In the genomic region with DNA sequence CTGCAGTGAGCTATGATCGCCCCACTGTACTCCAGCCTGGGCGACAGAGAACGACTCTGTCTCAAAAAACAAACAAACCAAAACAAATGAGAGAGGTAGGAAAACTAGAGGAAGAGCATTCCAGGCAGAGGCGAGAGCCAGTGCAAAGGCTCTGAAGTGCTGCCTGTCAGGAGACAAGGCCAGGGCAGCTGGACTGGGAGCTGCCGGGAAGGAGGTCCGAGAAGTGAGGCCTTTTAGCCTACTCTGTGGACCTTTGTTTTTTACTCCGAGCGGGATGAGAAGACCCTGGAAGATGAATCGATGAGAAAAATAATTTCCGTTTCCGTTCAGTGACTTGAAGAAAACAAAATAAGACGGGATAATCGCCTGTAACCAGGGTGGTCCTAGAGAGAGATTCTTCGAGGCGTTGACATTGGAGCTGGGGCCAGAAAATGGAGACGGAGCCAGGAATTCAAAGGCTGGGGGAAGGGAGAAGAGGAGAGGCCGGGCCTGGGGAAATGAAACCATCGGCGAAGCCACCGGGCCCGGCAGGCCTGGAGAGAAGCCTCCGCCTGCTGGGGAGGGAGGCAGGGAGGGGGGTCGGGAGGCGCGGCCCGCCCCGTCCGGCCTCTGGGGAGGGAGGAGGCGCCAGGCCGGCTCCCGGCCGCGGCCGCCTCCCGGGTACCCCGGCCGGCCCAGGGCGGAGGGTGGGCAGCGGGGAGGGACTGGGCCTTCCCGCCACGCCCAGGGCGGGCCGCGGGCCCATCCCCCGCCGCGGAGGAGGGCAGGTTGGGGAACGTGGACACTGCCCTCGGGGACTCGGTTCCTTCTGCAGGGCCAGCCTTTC, we compare ENCODE assay signal across 1 cellular context.
TF ChIP-seq lines count a peak whose summit lies in the region.

No MANE protein-coding gene starts in this region.

TF ChIP-seq in HEK293, 187 proteins besides CTCF, POLR2A, EP300 and RAD21 (continued from another document and continues in another):
- TF ChIP-seq PRDM4 (tag by site-specific recombination; IDR thresholded peaks at IDR 0.05) (peak; percentile 98), ZNF121 (tag by site-specific recombination; IDR thresholded peaks at IDR 0.05) (no peak), ZNF433 (tag by site-specific recombination; IDR thresholded peaks at IDR 0.05; ENCODE audit: low read depth) (no peak), ZNF350 (tag by site-specific recombination; IDR thresholded peaks at IDR 0.05) (no peak), ZNF501 (tag by site-specific recombination; IDR thresholded peaks at IDR 0.05) (peak; percentile 73), WT1 (tag by site-specific recombination; IDR thresholded peaks at IDR 0.05) (peak; percentile 65; the same call in 1 of the 2 replicates), ZIC2 (tag by site-specific recombination; IDR thresholded peaks at IDR 0.05) (peak; percentile 64; the same call in 1 of the 2 replicates), REST (tag by site-specific recombination; IDR thresholded peaks at IDR 0.05) (peak; percentile 10; the same call in 1 of the 2 replicates), ZNF155 (tag by site-specific recombination; IDR thresholded peaks at IDR 0.05) (no peak), ZNF558 (tag by site-specific recombination; IDR thresholded peaks at IDR 0.05) (no peak), ZNF2 (tag by site-specific recombination; IDR thresholded peaks at IDR 0.05) (peak; percentile 74; the same call in 1 of the 2 replicates), ZBTB11 (tag by site-specific recombination; conservative IDR thresholded peaks at IDR 0.05; ENCODE audit: low read depth) (peak; percentile 71), ZNF138 (tag by site-specific recombination; IDR thresholded peaks at IDR 0.05; ENCODE audit: borderline replicate concordance) (no peak), PRDM1 (tag by site-specific recombination; IDR thresholded peaks at IDR 0.05) (no peak), ZFP41 (tag by site-specific recombination; IDR thresholded peaks at IDR 0.05; ENCODE audit: borderline replicate concordance) (no peak), ZNF274 (IDR thresholded peaks at IDR 0.05; ENCODE audit: low read length) (no peak), ZNF274 (tag by site-specific recombination; IDR thresholded peaks at IDR 0.05; ENCODE audit: borderline replicate concordance) (no peak), OVOL3 (tag by site-specific recombination; IDR thresholded peaks at IDR 0.05) (0 out of 2 replicates have a peak, but pooled peaks have one; percentile 76), KLF17 (tag by site-specific recombination; IDR thresholded peaks at IDR 0.05) (peak; percentile 73; the same call in 1 of the 2 replicates), ATF2 (tag by site-specific recombination; IDR thresholded peaks at IDR 0.05; ENCODE audit: low read depth) (no peak), ZNF843 (tag by site-specific recombination; IDR thresholded peaks at IDR 0.05) (peak; percentile 18; the same call in 1 of the 2 replicates), ZNF426 (tag by site-specific recombination; IDR thresholded peaks at IDR 0.05) (no peak), ZNF621 (tag by site-specific recombination; IDR thresholded peaks at IDR 0.05) (no peak), MZF1 (tag by site-specific recombination; IDR thresholded peaks at IDR 0.05; ENCODE audit: borderline replicate concordance) (no peak), ZNF777 (tag by site-specific recombination; IDR thresholded peaks at IDR 0.05; ENCODE audit: borderline replicate concordance) (no peak), ZNF416 (tag by site-specific recombination; IDR thresholded peaks at IDR 0.05) (no peak), ZNF211 (tag by site-specific recombination; IDR thresholded peaks at IDR 0.05; ENCODE audit: low read depth) (no peak), ZNF514 (tag by site-specific recombination; IDR thresholded peaks at IDR 0.05) (no peak), ZNF341 (tag by site-specific recombination; IDR thresholded peaks at IDR 0.05; ENCODE audit: low read depth) (peak; percentile 69), ZNF560 (tag by site-specific recombination; IDR thresholded peaks at IDR 0.05; ENCODE audit: borderline replicate concordance) (no peak), ZNF239 (tag by site-specific recombination; IDR thresholded peaks at IDR 0.05) (no peak), ZNF404 (tag by site-specific recombination; IDR thresholded peaks at IDR 0.05) (no peak), ZBTB17 (tag by site-specific recombination; IDR thresholded peaks at IDR 0.05) (peak; percentile 100), KLF10 (tag by site-specific recombination; IDR thresholded peaks at IDR 0.05) (peak; percentile 86), ZNF792 (tag by site-specific recombination; IDR thresholded peaks at IDR 0.05) (no peak), ZNF585B (tag by site-specific recombination; IDR thresholded peaks at IDR 0.05) (peak; percentile 60), ZNF391 (tag by site-specific recombination; IDR thresholded peaks at IDR 0.05; ENCODE audit: borderline replicate concordance, low read depth) (0 out of 2 replicates have a peak, but pooled peaks have one; percentile 67), ZNF529 (tag by site-specific recombination; IDR thresholded peaks at IDR 0.05; ENCODE audit: insufficient replicate concordance) (no peak), ZNF169 (tag by site-specific recombination; IDR thresholded peaks at IDR 0.05) (no peak)
- TF ChIP-seq, protein P1, sequence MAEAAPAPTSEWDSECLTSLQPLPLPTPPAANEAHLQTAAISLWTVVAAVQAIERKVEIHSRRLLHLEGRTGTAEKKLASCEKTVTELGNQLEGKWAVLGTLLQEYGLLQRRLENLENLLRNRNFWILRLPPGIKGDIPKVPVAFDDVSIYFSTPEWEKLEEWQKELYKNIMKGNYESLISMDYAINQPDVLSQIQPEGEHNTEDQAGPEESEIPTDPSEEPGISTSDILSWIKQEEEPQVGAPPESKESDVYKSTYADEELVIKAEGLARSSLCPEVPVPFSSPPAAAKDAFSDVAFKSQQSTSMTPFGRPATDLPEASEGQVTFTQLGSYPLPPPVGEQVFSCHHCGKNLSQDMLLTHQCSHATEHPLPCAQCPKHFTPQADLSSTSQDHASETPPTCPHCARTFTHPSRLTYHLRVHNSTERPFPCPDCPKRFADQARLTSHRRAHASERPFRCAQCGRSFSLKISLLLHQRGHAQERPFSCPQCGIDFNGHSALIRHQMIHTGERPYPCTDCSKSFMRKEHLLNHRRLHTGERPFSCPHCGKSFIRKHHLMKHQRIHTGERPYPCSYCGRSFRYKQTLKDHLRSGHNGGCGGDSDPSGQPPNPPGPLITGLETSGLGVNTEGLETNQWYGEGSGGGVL (tag by site-specific recombination; IDR thresholded peaks at IDR 0.05), result peak; percentile 94
- TF ChIP-seq, protein P2, sequence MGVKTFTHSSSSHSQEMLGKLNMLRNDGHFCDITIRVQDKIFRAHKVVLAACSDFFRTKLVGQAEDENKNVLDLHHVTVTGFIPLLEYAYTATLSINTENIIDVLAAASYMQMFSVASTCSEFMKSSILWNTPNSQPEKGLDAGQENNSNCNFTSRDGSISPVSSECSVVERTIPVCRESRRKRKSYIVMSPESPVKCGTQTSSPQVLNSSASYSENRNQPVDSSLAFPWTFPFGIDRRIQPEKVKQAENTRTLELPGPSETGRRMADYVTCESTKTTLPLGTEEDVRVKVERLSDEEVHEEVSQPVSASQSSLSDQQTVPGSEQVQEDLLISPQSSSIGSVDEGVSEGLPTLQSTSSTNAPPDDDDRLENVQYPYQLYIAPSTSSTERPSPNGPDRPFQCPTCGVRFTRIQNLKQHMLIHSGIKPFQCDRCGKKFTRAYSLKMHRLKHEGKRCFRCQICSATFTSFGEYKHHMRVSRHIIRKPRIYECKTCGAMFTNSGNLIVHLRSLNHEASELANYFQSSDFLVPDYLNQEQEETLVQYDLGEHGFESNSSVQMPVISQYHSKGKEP (tag by site-specific recombination; IDR thresholded peaks at IDR 0.05), result peak; percentile 33; the same call in 1 of the 2 replicates
- TF ChIP-seq, protein P3, sequence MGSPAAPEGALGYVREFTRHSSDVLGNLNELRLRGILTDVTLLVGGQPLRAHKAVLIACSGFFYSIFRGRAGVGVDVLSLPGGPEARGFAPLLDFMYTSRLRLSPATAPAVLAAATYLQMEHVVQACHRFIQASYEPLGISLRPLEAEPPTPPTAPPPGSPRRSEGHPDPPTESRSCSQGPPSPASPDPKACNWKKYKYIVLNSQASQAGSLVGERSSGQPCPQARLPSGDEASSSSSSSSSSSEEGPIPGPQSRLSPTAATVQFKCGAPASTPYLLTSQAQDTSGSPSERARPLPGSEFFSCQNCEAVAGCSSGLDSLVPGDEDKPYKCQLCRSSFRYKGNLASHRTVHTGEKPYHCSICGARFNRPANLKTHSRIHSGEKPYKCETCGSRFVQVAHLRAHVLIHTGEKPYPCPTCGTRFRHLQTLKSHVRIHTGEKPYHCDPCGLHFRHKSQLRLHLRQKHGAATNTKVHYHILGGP (tag by site-specific recombination; IDR thresholded peaks at IDR 0.05), result peak; percentile 66; the same call in 1 of the 2 replicates
